Comparison of ENCODE assay signal across 24 cellular contexts in the genomic region with DNA sequence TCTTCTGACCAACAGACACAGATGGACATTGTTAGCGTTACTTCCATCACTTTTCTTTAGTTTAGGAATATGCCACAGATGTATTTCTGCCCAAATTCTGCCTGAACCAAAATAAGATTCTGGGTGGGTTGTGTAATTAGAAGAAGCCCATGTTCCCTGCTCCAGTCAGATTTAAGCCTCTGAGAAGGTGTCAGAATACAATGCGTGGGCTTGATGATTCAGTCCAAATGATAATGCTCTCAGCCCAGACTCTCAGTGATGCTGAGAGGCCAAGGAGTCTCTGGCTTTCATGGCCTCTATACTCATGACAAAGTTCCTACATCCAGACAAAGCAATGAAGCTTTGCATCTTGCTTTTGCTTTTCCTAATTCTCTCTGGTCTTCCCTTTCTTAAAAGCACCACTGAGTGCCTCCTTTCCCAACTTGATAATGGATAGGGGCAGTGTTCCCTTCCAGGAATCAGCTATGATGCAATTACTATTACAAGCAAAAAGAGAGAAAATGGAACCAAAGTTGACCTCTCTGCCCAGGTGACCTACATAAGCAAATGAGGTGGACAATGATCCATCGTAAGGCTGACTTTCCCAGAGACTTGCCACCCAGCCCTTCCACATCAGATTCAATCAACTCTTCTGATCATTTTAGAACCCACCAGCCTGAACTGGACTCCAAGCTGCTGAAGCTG. TPM values are rescaled to one million over a fixed set of nuclear protein-coding genes. Genes with fewer than 3 reads are reported as not detected.
"Had no signal": no experiment of that assay in that cellular context is flagged by ENCODE, and none has a peak within 500 bp of the region (broad histone marks: within the 10 kb centered on the region; RNA-seq: fewer than 3 reads in every experiment).

No MANE protein-coding gene starts in this region.

- H3K36me3 Mint-ChIP-seq: activated naive CD8-positive, alpha-beta T cell had no signal

- H3K4me3 ChIP-seq: body of pancreas, esophagus squamous epithelium, gastroesophageal sphincter, lung, ovary, prostate gland, spleen, testis had no signal

- H3K9me3 ChIP-seq: body of pancreas, esophagus squamous epithelium, gastroesophageal sphincter, ovary, prostate gland, spleen, testis had no signal

- H3K27ac ChIP-seq: body of pancreas, epithelial cell of prostate, esophagus squamous epithelium, gastroesophageal sphincter, ovary, prostate gland, spleen, testis had no signal

- H3K4me1 ChIP-seq: body of pancreas, esophagus squamous epithelium, gastroesophageal sphincter, prostate gland, testis had no signal

- H3K27me3 ChIP-seq: body of pancreas, esophagus squamous epithelium, gastroesophageal sphincter, ovary, spleen, testis had no signal

- H3K27ac Mint-ChIP-seq: activated naive CD8-positive, alpha-beta T cell; nephron had no signal

- H3K4me3 Mint-ChIP-seq: activated naive CD8-positive, alpha-beta T cell; nephron had no signal

- H3K9me3 Mint-ChIP-seq: nephron had no signal

- ATAC-seq: body of pancreas, gastroesophageal sphincter, left colon had no signal

- H3K36me3 ChIP-seq: ovary, prostate gland had no signal

- DNase-seq: activated CD4-positive, alpha-beta T cell treated with anti-CD3 and anti-CD28 coated beads for 4 hours; activated CD4-positive, alpha-beta T cell treated with anti-CD3 and anti-CD28 coated beads, Interleukin-2, amount 50 U/mL, for 4 hours; activated effector memory CD4-positive, alpha-beta T cell treated with Interleukin-2 at 50 U/mL for 16 hours; activated naive CD4-positive, alpha-beta T cell treated with Interleukin-2 at 50 U/mL for 16 hours; aorta; body of pancreas; dermis blood vessel endothelial cell; effector CD8-positive, alpha-beta T cell; esophagus squamous epithelium; hippocampal formation; kidney; left colon; ovary; retina; spleen; stimulated activated naive CD4-positive, alpha-beta T cell; testis had no signal

RNA-seq across cellular contexts. Expression of gene SEC16B, which starts 8.8 kb away (rescaled TPM):
- total RNA-seq: T-helper 2 cell treated with Interferon-gamma antibody and Interleukin-4, amounts not matched to agents 100 ng/mL and 5 ng/mL, for 36 hours had no signal
